Comparison of ENCODE assay signal across 10 cellular contexts in genomic region chr2:156380117-156380645, GRCh38. TPM values are rescaled to one million over a fixed set of nuclear protein-coding genes. Genes with fewer than 3 reads are reported as not detected.
A peak's percentile ranks its signal among the peaks of the same experiment; 100 is the strongest.
DNase-seq lines count a peak whose midpoint lies in the region; ATAC-seq, FAIRE-seq and TF ChIP-seq lines count a peak whose summit lies in the region.
"Had no signal": no experiment of that assay in that cellular context is flagged by ENCODE, and none has a peak within 500 bp of the region (broad histone marks: within the 10 kb centered on the region; RNA-seq: fewer than 3 reads in every experiment).

No MANE protein-coding gene starts in this region.

- peak; percentile 6 for DNase-seq in fibroblast of peridontal ligament (ENCODE audit: extremely low read depth)
- no peak for DNase-seq in stimulated activated CD4-positive, alpha-beta T cell treated with anti-CD3 and anti-CD28 coated beads, Interleukin-4, amount 100 ng/mL, for 4 hours
- DNase-seq in GM12892 (ENCODE audit: insufficient read length), result no peak
- DNase-seq in nucleus accumbens (lab: John Stamatoyannopoulos, UW), result no peak
- no peak for DNase-seq in pons (ENCODE audit: low spot score)
- DNase-seq: glutamatergic neuron, NCI-H524 treated with DMSO at 0.1 percent for 48 hours had no signal

- TF ChIP-seq POLR2A in GM12892 (IDR thresholded peaks at IDR 0.05; ENCODE audit: low read depth, low read length), result no peak

- ATAC-seq in GM18861 (IDR thresholded peaks at IDR 0.05; ENCODE audit: unreplicated experiment) (peak; percentile 81), GM21576 (IDR thresholded peaks at IDR 0.05; ENCODE audit: unreplicated experiment) (peak; percentile 88), HG03280 (IDR thresholded peaks at IDR 0.05; ENCODE audit: unreplicated experiment) (peak; percentile 74)

- no peak for FAIRE-seq in GM12892 (lab: Jason Lieb, UNC)

RNA-seq across cellular contexts. Expression of gene NR4A2, which starts 47.7 kb away (rescaled TPM):
- polyA plus RNA-seq in GM12892 (2012; ENCODE audit: missing spikeins), result 0.68 TPM

RNA-seq across cellular contexts. Expression of gene GPD2, which starts 56.0 kb away (rescaled TPM):
- polyA plus RNA-seq in GM12892 (2012; ENCODE audit: missing spikeins), result 12.4 TPM
